19 cellular contexts compared by ENCODE assay signal in the genomic region with DNA sequence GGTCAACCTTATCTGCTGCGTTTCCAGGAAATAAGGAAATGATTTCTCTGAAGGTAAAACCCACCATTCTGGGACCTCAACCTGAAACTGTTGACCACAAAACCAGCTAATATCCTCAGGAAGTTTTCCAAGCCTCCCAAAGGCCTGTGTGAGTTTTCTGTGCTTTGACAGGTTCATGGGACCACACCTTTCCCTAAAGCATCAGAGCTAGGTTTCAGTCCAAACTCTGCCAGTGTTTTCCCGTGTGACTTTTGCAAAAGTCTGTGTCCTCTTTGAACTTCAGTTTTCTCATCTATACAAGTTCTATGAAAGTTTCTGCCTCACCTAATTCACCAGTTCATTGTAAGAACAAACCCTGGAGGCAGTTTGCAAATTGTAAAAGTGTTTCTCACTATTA. TPM values are rescaled to one million over a fixed set of nuclear protein-coding genes. Genes with fewer than 3 reads are reported as not detected.
"Had no signal": no experiment of that assay in that cellular context is flagged by ENCODE, and none has a peak within 500 bp of the region (broad histone marks: within the 10 kb centered on the region; RNA-seq: fewer than 3 reads in every experiment).

No MANE protein-coding gene starts in this region.

- H2AFZ ChIP-seq: parathyroid adenoma had no signal

- H3K79me2 ChIP-seq: parathyroid adenoma had no signal

- ATAC-seq: activated T-helper 17 cell treated with anti-CD3 and anti-CD28 coated beads, Interleukin-2, amount 50 U/mL, for 72 hours; heart right ventricle had no signal

- H3K36me3 ChIP-seq: heart right ventricle had no signal

- H3K4me1 Mint-ChIP-seq: activated T-helper 17 cell treated with anti-CD3 and anti-CD28 coated beads, Interleukin-2, amount 50 U/mL, for 72 hours had no signal

- H3K4me1 ChIP-seq: parathyroid adenoma, testis had no signal

- DNase-seq: activated CD4-positive, alpha-beta T cell treated with anti-CD3 and anti-CD28 coated beads, Interleukin-2, amount 10 ng/mL, durations not matched to agents 7 days and 5 days; activated naive CD4-positive, alpha-beta T cell treated with anti-CD3 and anti-CD28 coated beads for 36 hours; activated T-cell treated with anti-CD3 and anti-CD28 coated beads for 4 hours; central memory CD4-positive, alpha-beta T cell; heart right ventricle; retina; stimulated activated CD4-positive, alpha-beta T cell treated with anti-CD3 and anti-CD28 coated beads, Interleukin-15, amount 100 ng/mL, for 24 hours; stimulated activated CD4-positive, alpha-beta T cell treated with anti-CD3 and anti-CD28 coated beads, Interleukin-4, amount 100 ng/mL, for 24 hours; testis had no signal

- H3K27ac Mint-ChIP-seq: activated CD4-positive, alpha-beta T cell treated with anti-CD3 and anti-CD28 coated beads, Interleukin-2, amount 10 ng/mL, durations not matched to agents 7 days and 5 days; activated naive CD4-positive, alpha-beta T cell treated with anti-CD3 and anti-CD28 coated beads for 36 hours; activated T-helper 17 cell treated with anti-CD3 and anti-CD28 coated beads, Interleukin-2, amount 50 U/mL, for 72 hours; endodermal cell; stimulated activated naive CD8-positive, alpha-beta T cell treated with anti-CD3 and anti-CD28 coated beads, Interleukin-15, Interleukin-2, amounts not matched to agents 100 ng/mL and 50 ng/mL, for 24 hours; T-helper 1 cell treated with Interleukin-12 subunit alpha and Interleukin-12 subunit beta and Interleukin-4 antibody, amounts not matched to agents 30 μg/mL and 1 μg/mL, for 36 hours; WTC11 had no signal

- H3K27me3 ChIP-seq: heart right ventricle, testis had no signal

- FAIRE-seq: frontal cortex had no signal

- H3K27ac ChIP-seq: heart right ventricle, parathyroid adenoma, testis had no signal

- H3K4me3 ChIP-seq: heart right ventricle, testis had no signal

- H3K9me3 Mint-ChIP-seq: activated CD4-positive, alpha-beta T cell treated with anti-CD3 and anti-CD28 coated beads, Interleukin-2, amount 10 ng/mL, durations not matched to agents 7 days and 5 days; activated naive CD4-positive, alpha-beta T cell treated with anti-CD3 and anti-CD28 coated beads for 36 hours; endodermal cell; T-helper 1 cell treated with Interleukin-12 subunit alpha and Interleukin-12 subunit beta and Interleukin-4 antibody, amounts not matched to agents 30 μg/mL and 1 μg/mL, for 36 hours had no signal

- H3K9me3 ChIP-seq: heart right ventricle, testis had no signal

- H3K9ac ChIP-seq: parathyroid adenoma had no signal

- H3K4me3 Mint-ChIP-seq: activated CD4-positive, alpha-beta T cell treated with anti-CD3 and anti-CD28 coated beads, Interleukin-2, amount 10 ng/mL, durations not matched to agents 7 days and 5 days; activated naive CD4-positive, alpha-beta T cell treated with anti-CD3 and anti-CD28 coated beads for 36 hours; activated T-helper 17 cell treated with anti-CD3 and anti-CD28 coated beads, Interleukin-2, amount 50 U/mL, for 72 hours; endodermal cell; stimulated activated naive CD8-positive, alpha-beta T cell treated with anti-CD3 and anti-CD28 coated beads, Interleukin-15, Interleukin-2, amounts not matched to agents 100 ng/mL and 50 ng/mL, for 24 hours; T-helper 1 cell treated with Interleukin-12 subunit alpha and Interleukin-12 subunit beta and Interleukin-4 antibody, amounts not matched to agents 30 μg/mL and 1 μg/mL, for 36 hours; WTC11 had no signal

RNA-seq across cellular contexts. Expression of gene VSNL1, which starts 39.8 kb away (rescaled TPM):
- total RNA-seq: activated CD4-positive, alpha-beta T cell treated with anti-CD3 and anti-CD28 coated beads, Interleukin-2, amount 10 ng/mL, durations not matched to agents 7 days and 5 days; activated CD8-positive, alpha-beta memory T cell treated with anti-CD3 and anti-CD28 coated beads for 36 hours; activated naive CD4-positive, alpha-beta T cell treated with anti-CD3 and anti-CD28 coated beads for 36 hours; activated T-helper 17 cell treated with anti-CD3 and anti-CD28 coated beads, Interleukin-2, amount 50 U/mL, for 72 hours; dermis microvascular lymphatic vessel endothelial cell; mesenteric fat pad had no signal
